Comparison of ENCODE assay signal across 19 cellular contexts in genomic region chr19:7623725-7624603, GRCh38. TPM values are rescaled to one million over a fixed set of nuclear protein-coding genes. Genes with fewer than 3 reads are reported as not detected.
A peak's percentile ranks its signal among the peaks of the same experiment; 100 is the strongest.
DNase-seq lines count a peak whose midpoint lies in the region; ATAC-seq and TF ChIP-seq lines count a peak whose summit lies in the region.
"Had no signal": no experiment of that assay in that cellular context is flagged by ENCODE, and none has a peak within 500 bp of the region (broad histone marks: within the 10 kb centered on the region; RNA-seq: fewer than 3 reads in every experiment).

No MANE protein-coding gene starts in this region.

- H2BK15ac ChIP-seq in IMR-90 (ENCODE audit: low read depth, low read length) = no peak overlapping the region

- H2BK20ac ChIP-seq in IMR-90 (ENCODE audit: low read depth, low read length) = no peak overlapping the region

- H3K23ac ChIP-seq in IMR-90 (ENCODE audit: low read depth, low read length) = no peak overlapping the region

- POLR2A ChIA-PET in IMR-90 (lab: Charles Lee; ENCODE audit: unreplicated experiment) = no interaction called here

- no peak for ATAC-seq in IMR-90 (ENCODE audit: low read depth)
- ATAC-seq in stimulated activated naive B cell treated with anti-CD40 and anti-IgM and Interleukin-4, amounts not matched to agents 10 μg/mL and 1 μg/mL and 100 μg/mL, for 72 hours (replicated peaks) = no peak
- ATAC-seq in heart left ventricle = no peak
- no peak for ATAC-seq in HG02798 (IDR thresholded peaks at IDR 0.05; ENCODE audit: poor library complexity, unreplicated experiment)

- 89% methylated on average over 10 of the region's 39 CpGs; no CpG with 5 or more reads in 1 of the 2 experiments for WGBS in IMR-90 (ENCODE audit: extremely low coverage in 2 of 2, insufficient read length in 1 of 2), 2 experiments
- WGBS in heart left ventricle, 4 donors = 94 to 95% (median 95%) methylated on average over 30 to 39 of the region's 39 CpGs

- no peak for TF ChIP-seq RAD21 in IMR-90 (IDR thresholded peaks at IDR 0.05; ENCODE audit: low read length)

- H3K14ac ChIP-seq in IMR-90 (replicated peaks; ENCODE audit: low read depth, low read length) = no peak overlapping the region

- H3K27me3 Mint-ChIP-seq in stimulated activated naive B cell treated with anti-CD40 and anti-IgM and Interleukin-4, amounts not matched to agents 10 μg/mL and 1 μg/mL and 100 μg/mL, for 72 hours = no peaks in the 10 kb centered on the region
- H3K27me3 Mint-ChIP-seq: CD4-positive, alpha-beta T cell; CD8-positive, alpha-beta memory T cell had no signal

- H3K9me1 ChIP-seq in IMR-90 (ENCODE audit: insufficient read depth, low read length) = 0 out of 2 replicates have a peak, but pooled peaks cover 4% of the 10 kb centered on the region

- peaks cover 3 to 38% of the 10 kb centered on the region in 2 experiments; a peak in 3 of 4 replicates for H3K79me1 ChIP-seq in IMR-90 (ENCODE audit: low read depth in 1 of 2, low read length in 2 of 2)

- H2BK5ac ChIP-seq in IMR-90 (ENCODE audit: low read depth, low read length, poor library complexity, severe bottlenecking) = no peak overlapping the region

- H3K4me2 ChIP-seq in IMR-90 (ENCODE audit: low read depth, low read length) = no peak overlapping the region
- H3K4me2 ChIP-seq: BLaER1 treated with 17β-estradiol and CSF1 and Interleukin-3, amounts not matched to agents 10 nM and 100 nM; GM23338 had no signal

- no peak overlapping the region for H3K4ac ChIP-seq in IMR-90 (ENCODE audit: low read depth, low read length)

- no peaks in the 10 kb centered on the region for H3K9me3 ChIP-seq in IMR-90 (ENCODE audit: control insufficient read depth, insufficient read depth, low read length)
- no peaks in the 10 kb centered on the region for H3K9me3 ChIP-seq in heart left ventricle
- H3K9me3 ChIP-seq: BE2C; BLaER1 treated with 17β-estradiol and CSF1 and Interleukin-3, amounts not matched to agents 10 nM and 100 nM had no signal

- H3K4me1 Mint-ChIP-seq in stimulated activated naive B cell treated with anti-CD40 and anti-IgM and Interleukin-4, amounts not matched to agents 10 μg/mL and 1 μg/mL and 100 μg/mL, for 72 hours = peaks cover 15 to 25% of the 10 kb centered on the region in 2 donors

- H2AK5ac ChIP-seq in IMR-90 (ENCODE audit: low read depth, low read length) = no peak overlapping the region

- H3K4me3 ChIP-seq in IMR-90 (ENCODE audit: insufficient read depth, low read depth, low read length) = no peak overlapping the region
- H3K4me3 ChIP-seq in heart left ventricle = no peak overlapping the region
- H3K4me3 ChIP-seq: BLaER1 treated with 17β-estradiol and CSF1 and Interleukin-3, amounts not matched to agents 10 nM and 100 nM; GM23338 had no signal

- peak overlapping the region; percentile 34 for H3K27ac Mint-ChIP-seq in stimulated activated naive B cell treated with anti-CD40 and anti-IgM and Interleukin-4, amounts not matched to agents 10 μg/mL and 1 μg/mL and 100 μg/mL, for 72 hours
- H3K27ac Mint-ChIP-seq: GM23338, H9 had no signal

- H4K91ac ChIP-seq in IMR-90 (ENCODE audit: insufficient read depth, low read depth, low read length) = no peak overlapping the region

- no peak overlapping the region for H2BK120ac ChIP-seq in IMR-90 (ENCODE audit: low read depth, low read length)

- peak overlapping the region; percentile 16 for H2AK9ac ChIP-seq in IMR-90 (replicated peaks; ENCODE audit: low read depth, low read length, poor library complexity)

- H3K27me3 ChIP-seq in IMR-90 (ENCODE audit: control insufficient read depth, insufficient read depth, low read length) (no peaks in the 10 kb centered on the region), heart left ventricle (no peaks in the 10 kb centered on the region)
- H3K27me3 ChIP-seq: BE2C; BLaER1 treated with 17β-estradiol and CSF1 and Interleukin-3, amounts not matched to agents 10 nM and 100 nM had no signal

- H2AFZ ChIP-seq in IMR-90 (replicated peaks; ENCODE audit: low read length, poor library complexity) = no peak overlapping the region
- H2AFZ ChIP-seq: GM23338 had no signal

- no peaks in the 10 kb centered on the region for H3K9me3 Mint-ChIP-seq in stimulated activated naive B cell treated with anti-CD40 and anti-IgM and Interleukin-4, amounts not matched to agents 10 μg/mL and 1 μg/mL and 100 μg/mL, for 72 hours
- H3K9me3 Mint-ChIP-seq: CD14-positive monocyte; CD4-positive, alpha-beta T cell; CD8-positive, alpha-beta memory T cell; GM23338; H9 had no signal

- H3K56ac ChIP-seq in IMR-90 (ENCODE audit: extremely low read depth, insufficient read depth, low read length) = no peak overlapping the region

- H3K4me1 ChIP-seq in IMR-90 (ENCODE audit: control insufficient read depth, insufficient read depth, low read length) (peaks cover 6% of the 10 kb centered on the region; the same call in 1 of the 2 replicates), heart left ventricle (peaks cover 0 to 24% (median 14%) of the 10 kb centered on the region in 12 donors)

- intact Hi-C loops in IMR-90 (cut with micrococcal nuclease) (no loop called here), heart left ventricle (cut with DNase I) (no loop called here)

- BruUV-seq in IMR-90 (replicated peaks; lab: Mats Ljungman, UMichigan) = no TSS peak

- no peak for TF ChIP-seq POLR2A in IMR-90 (IDR thresholded peaks at IDR 0.05; ENCODE audit: low read depth, low read length)
- TF ChIP-seq POLR2A in heart left ventricle (IDR thresholded peaks at IDR 0.05) = no peak

- peaks cover 5% of the 10 kb centered on the region; the same call in 1 of the 2 replicates for H4K20me1 ChIP-seq in IMR-90 (ENCODE audit: insufficient read depth, low read length)

- H3K18ac ChIP-seq in IMR-90 (ENCODE audit: low read depth, low read length) = no peak overlapping the region

- H3K36me3 ChIP-seq in IMR-90 (ENCODE audit: control insufficient read depth, insufficient read depth, low read length) = peaks cover 49% of the 10 kb centered on the region
- H3K36me3 ChIP-seq in heart left ventricle = peaks cover 0 to 83% (median 65%) of the 10 kb centered on the region in 9 donors

- TF ChIP-seq CTCF in IMR-90 (conservative IDR thresholded peaks at IDR 0.05; ENCODE audit: low read depth, low read length) (no peak), heart left ventricle (IDR thresholded peaks at IDR 0.05) (no peak)

- no peak overlapping the region for H4K8ac ChIP-seq in IMR-90 (ENCODE audit: low read depth in 2 of 2, low read length in 2 of 2)

- CTCF ChIA-PET in IMR-90 (lab: Yijun Ruan, JAX) = no interaction called here

- no peak overlapping the region for H4K5ac ChIP-seq in IMR-90 (ENCODE audit: low read depth, low read length)

- DNase-seq in activated CD8-positive, alpha-beta memory T cell treated with anti-CD3 and anti-CD28 coated beads, Interleukin-2, amount 50 U/mL, for 4 hours = peak; percentile 12
- DNase-seq in activated CD8-positive, alpha-beta memory T cell treated with anti-CD3 and anti-CD28 coated beads, Interleukin-2, amount 50 U/mL, for 48 hours = no peak
- DNase-seq in IMR-90 = no peak
- DNase-seq in stimulated activated naive B cell treated with anti-CD40 and anti-IgM and Interleukin-4, amounts not matched to agents 10 μg/mL and 1 μg/mL and 100 μg/mL, for 72 hours = no peak
- no peak for DNase-seq in heart left ventricle
- DNase-seq: BE2C; CD4-positive, alpha-beta T cell; CD8-positive, alpha-beta memory T cell; DMS 273 treated with DMSO at 0.1 percent for 48 hours; DMS79; EL; GDM1; H9 had no signal

- H3K36me3 Mint-ChIP-seq in stimulated activated naive B cell treated with anti-CD40 and anti-IgM and Interleukin-4, amounts not matched to agents 10 μg/mL and 1 μg/mL and 100 μg/mL, for 72 hours = peaks cover 36 to 47% of the 10 kb centered on the region in 2 donors

- H3K27ac ChIP-seq in IMR-90 (ENCODE audit: insufficient read depth, low read length) (no peak overlapping the region), heart left ventricle (no peak overlapping the region)
- H3K27ac ChIP-seq: BLaER1 treated with 17β-estradiol and CSF1 and Interleukin-3, amounts not matched to agents 10 nM and 100 nM had no signal

- H3K4me3 Mint-ChIP-seq in stimulated activated naive B cell treated with anti-CD40 and anti-IgM and Interleukin-4, amounts not matched to agents 10 μg/mL and 1 μg/mL and 100 μg/mL, for 72 hours = no peak overlapping the region
- H3K4me3 Mint-ChIP-seq: CD14-positive monocyte, GM23338, H9 had no signal

- dilution Hi-C loops in IMR-90 (cut with HindIII; ENCODE audit: low sequenced_read_pairs, unreplicated experiment) = no loop called here

- no peak overlapping the region for H3K9ac ChIP-seq in IMR-90 (ENCODE audit: low read depth, low read length)
- H3K9ac ChIP-seq: BLaER1 treated with 17β-estradiol and CSF1 and Interleukin-3, amounts not matched to agents 10 nM and 100 nM had no signal

- in situ Hi-C loops in IMR-90 (cut with MboI; ENCODE audit: low sequenced_read_pairs) = no loop called here

RNA-seq across cellular contexts. Expression of gene XAB2, which starts 5.4 kb away (rescaled TPM):
- 28.1 and 29.9 TPM in 2 replicates for total RNA-seq in IMR-90 (2012; rRNA removed)
- polyA plus RNA-seq in IMR-90 (2012; rRNA removed) = 34.4 and 39.4 TPM in 2 replicates
- 29.4 and 40.6 TPM in 2 replicates for polyA plus RNA-seq in IMR-90 (2012; cell fraction: cytosol; rRNA removed)
- 108 and 218 TPM in 2 replicates for polyA plus RNA-seq in IMR-90 (2012; cell fraction: nucleus; rRNA removed; ENCODE audit: low replicate concordance)
- 10 to 100 TPM; 16.3 to 36.2 (median 23.6) TPM for total RNA-seq in heart left ventricle
- polyA plus RNA-seq in heart left ventricle = 10 to 100 TPM; 19.9 to 25.0 TPM

RNA-seq across cellular contexts. Expression of gene PET100, which starts 5.6 kb away (rescaled TPM):
- total RNA-seq in IMR-90 (2012; rRNA removed) = 1.4 and 5.3 TPM in 2 replicates
- polyA plus RNA-seq in IMR-90 (2012; rRNA removed) = 31.4 and 40.0 TPM in 2 replicates
- polyA plus RNA-seq in IMR-90 (2012; cell fraction: cytosol; rRNA removed) = 7.1 and 15.8 TPM in 2 replicates
- polyA plus RNA-seq in IMR-90 (2012; cell fraction: nucleus; rRNA removed; ENCODE audit: low replicate concordance) = 10.0 and 34.3 TPM in 2 replicates
- 100 to 1,000 TPM in 7 of 9 donors, 10 to 100 TPM in 2; 22.3 to 185 (median 136) TPM for total RNA-seq in heart left ventricle
- polyA plus RNA-seq in heart left ventricle = 100 to 1,000 TPM in 1 of 2 donors, 10 to 100 TPM in 1; 55.4 to 405 TPM

RNA-seq across cellular contexts. Expression of gene PCP2, which starts 9.6 kb away (rescaled TPM):
- total RNA-seq in IMR-90 (2012; rRNA removed) (not detected in 2 replicates), heart left ventricle (1 to 10 TPM in 7 of 9 donors, under 1 TPM in 2; 0.54 to 3.0 (median 1.3) TPM)
- polyA plus RNA-seq in IMR-90 (2012; rRNA removed) (not detected in 2 replicates), heart left ventricle (under 1 TPM; 0.62 to 0.65 TPM)
- not detected in 2 replicates for polyA plus RNA-seq in IMR-90 (2012; cell fraction: cytosol; rRNA removed)
- polyA plus RNA-seq in IMR-90 (2012; cell fraction: nucleus; rRNA removed; ENCODE audit: low replicate concordance) = 0.23 TPM in 1 of 2 replicates, not detected in the other
- total RNA-seq: GM23338, H4, H9 had no signal
- polyA plus RNA-seq: AG04450; CD14-positive monocyte; CD8-positive, alpha-beta memory T cell; GM23338 had no signal

RNA-seq across cellular contexts. Expression of gene STXBP2, which starts 12.9 kb away (rescaled TPM):
- total RNA-seq in IMR-90 (2012; rRNA removed) (3.9 and 8.6 TPM in 2 replicates), heart left ventricle (10 to 100 TPM in 2 of 9 donors, 1 to 10 TPM in 7; 1.2 to 46.7 (median 4.7) TPM)
- polyA plus RNA-seq in IMR-90 (2012; rRNA removed) (12.5 and 12.6 TPM in 2 replicates), heart left ventricle (1 to 10 TPM; 4.2 to 6.7 TPM)
- polyA plus RNA-seq in IMR-90 (2012; cell fraction: cytosol; rRNA removed) = 13.3 TPM in 2 replicates
- polyA plus RNA-seq in IMR-90 (2012; cell fraction: nucleus; rRNA removed; ENCODE audit: low replicate concordance) = 63.8 and 80.0 TPM in 2 replicates

RNA-seq across cellular contexts. Expression of gene CAMSAP3, which starts 28.3 kb away (rescaled TPM):
- not detected in 2 replicates for total RNA-seq in IMR-90 (2012; rRNA removed)
- not detected in 2 replicates for polyA plus RNA-seq in IMR-90 (2012; rRNA removed)
- polyA plus RNA-seq in IMR-90 (2012; cell fraction: cytosol; rRNA removed) = not detected in 2 replicates
- 0.05 and 0.09 TPM in 2 replicates for polyA plus RNA-seq in IMR-90 (2012; cell fraction: nucleus; rRNA removed; ENCODE audit: low replicate concordance)
- 1 to 10 TPM in 3 of 9 donors, under 1 TPM in 6; 0.25 to 3.7 (median 0.83) TPM for total RNA-seq in heart left ventricle
- under 1 TPM; 0.04 to 0.34 TPM for polyA plus RNA-seq in heart left ventricle
- polyA plus RNA-seq: AG04450, CD14-positive monocyte had no signal
